Comparison of ENCODE assay signal across 21 cellular contexts in the genomic region with DNA sequence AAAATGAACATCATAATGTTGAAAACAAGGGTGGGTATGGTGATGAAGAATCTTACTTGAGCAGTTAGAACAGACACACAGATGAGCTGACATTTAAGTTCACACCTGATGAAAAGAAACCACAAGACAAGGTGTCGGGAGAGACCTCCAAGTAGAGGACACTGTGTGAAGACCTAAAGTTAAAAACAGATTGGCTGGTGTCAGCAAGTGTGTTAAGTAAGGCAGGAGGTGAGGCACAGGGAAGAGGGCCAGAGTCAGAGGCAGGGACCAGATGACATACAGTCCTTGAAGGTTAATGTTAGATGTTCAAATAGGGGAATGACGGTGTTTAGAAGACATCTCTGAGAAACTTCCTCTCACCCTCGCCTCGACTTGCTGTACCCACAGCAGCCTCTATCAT.
"Had no signal": no experiment of that assay in that cellular context is flagged by ENCODE, and none has a peak within 500 bp of the region (broad histone marks: within the 10 kb centered on the region; RNA-seq: fewer than 3 reads in every experiment).

No MANE protein-coding gene starts in this region.

- H3K4me3 ChIP-seq: SJSA1, SK-N-MC had no signal

- DNase-seq: Karpas-422, KG1, NCI-H1048, NCI-H1105, NCI-H1417, NCI-H1436 treated with DMSO at 0.1 percent for 48 hours, NCI-H1694, NCI-H187 treated with DMSO at 0.1 percent for 48 hours, NCI-H2029 treated with DMSO at 0.1 percent for 48 hours, NCI-H2171 treated with DMSO at 0.1 percent for 48 hours, NCI-H345, NCI-H446 treated with DMSO at 0.1 percent for 48 hours, NCI-H510A treated with DMSO at 0.1 percent for 48 hours, NCI-H526 treated with DMSO at 0.1 percent for 48 hours, NCI-H748 treated with DMSO at 0.1 percent for 48 hours, Right ventricle myocardium superior, RPMI8226, SIG-M5 had no signal

- H3K4me1 ChIP-seq: SJSA1 had no signal

- H3K36me3 ChIP-seq: SJSA1 had no signal

- H3K27ac ChIP-seq: SJSA1, SK-N-MC had no signal

- H3K9me3 ChIP-seq: SJSA1 had no signal

- FAIRE-seq: RCC 7860 had no signal

- H3K27me3 ChIP-seq: SJSA1 had no signal
